In the genomic region with DNA sequence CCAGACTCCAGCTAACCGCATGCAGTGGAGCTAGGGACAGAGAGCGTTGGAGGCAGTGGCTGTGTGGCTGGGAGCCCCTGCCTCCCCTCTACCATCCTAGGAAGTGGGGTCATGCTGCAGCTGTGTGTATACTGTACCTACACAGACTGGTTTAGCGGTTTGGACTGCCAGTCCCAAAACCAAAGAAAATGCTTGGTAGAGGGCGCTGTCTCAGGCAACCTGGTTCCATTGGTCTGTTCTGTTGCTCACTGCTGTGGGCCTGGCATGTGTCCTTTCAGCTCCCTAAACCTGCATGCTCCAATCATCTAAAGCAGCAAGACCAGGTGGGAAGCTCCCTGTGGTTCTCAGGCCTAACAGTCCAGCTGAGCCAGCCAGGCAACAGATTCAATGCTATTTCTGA, we compare ENCODE assay signal across 25 cellular contexts. TPM values are rescaled to one million over a fixed set of nuclear protein-coding genes. Genes with fewer than 3 reads are reported as not detected.
A peak's percentile ranks its signal among the peaks of the same experiment; 100 is the strongest.
DNase-seq lines count a peak whose midpoint lies in the region; ATAC-seq, FAIRE-seq and TF ChIP-seq lines count a peak whose summit lies in the region.
"Had no signal": no experiment of that assay in that cellular context is flagged by ENCODE, and none has a peak within 500 bp of the region (broad histone marks: within the 10 kb centered on the region; RNA-seq: fewer than 3 reads in every experiment).

No MANE protein-coding gene starts in this region.

- H3K27ac ChIP-seq in K562 (ENCODE audit: extremely low read depth, low read depth, low read length) (no peak overlapping the region), left lung (no peak overlapping the region)
- H3K27ac ChIP-seq: breast epithelium, GM23248, lower lobe of right lung, thoracic aorta had no signal

- no peaks in the 10 kb centered on the region for H3K36me3 ChIP-seq in Loucy (ENCODE audit: insufficient read depth, low read length)
- H3K36me3 ChIP-seq in K562 (ENCODE audit: control insufficient read depth, insufficient read depth, low read length) = no peaks in the 10 kb centered on the region
- no peaks in the 10 kb centered on the region for H3K36me3 ChIP-seq in left lung
- H3K36me3 ChIP-seq: breast epithelium, lower lobe of right lung, thoracic aorta had no signal

- BruUV-seq in K562 (replicated peaks; lab: Mats Ljungman, UMichigan) = no TSS peak

- H4K20me1 ChIP-seq in Loucy (ENCODE audit: insufficient read depth, low read length, poor library complexity, severe bottlenecking) (no peaks in the 10 kb centered on the region), K562 (replicated peaks; ENCODE audit: control insufficient read depth, insufficient read depth, low read length) (no peaks in the 10 kb centered on the region)

- H3K79me2 ChIP-seq in Loucy (ENCODE audit: insufficient read depth, low read length) = no peaks in the 10 kb centered on the region
- no peaks in the 10 kb centered on the region for H3K79me2 ChIP-seq in K562 (ENCODE audit: control insufficient read depth, insufficient read depth, low read length)

- H3K4me3 ChIP-seq in GM12864 (ENCODE audit: low read depth, low read length) = no peak overlapping the region
- no peak overlapping the region for H3K4me3 ChIP-seq in Loucy (ENCODE audit: low read length, poor library complexity, severe bottlenecking)
- no peak overlapping the region for H3K4me3 ChIP-seq in K562
- H3K4me3 ChIP-seq in left lung = no peak overlapping the region
- H3K4me3 ChIP-seq: breast epithelium, GM23248, lower lobe of right lung, thoracic aorta had no signal

- peak; percentile 19 for TF ChIP-seq CTCF in GM12864 (IDR thresholded peaks at IDR 0.05; ENCODE audit: low read depth, low read length, missing control alignments)
- TF ChIP-seq CTCF in Loucy (conservative IDR thresholded peaks at IDR 0.05; ENCODE audit: low read length) = peak; percentile 48
- TF ChIP-seq CTCF in K562 (IDR thresholded peaks at IDR 0.05 in 2 of 3, conservative IDR thresholded peaks at IDR 0.05 in 1 of 3; ENCODE audit: insufficient read depth in 2 of 3, low read depth in 1 of 3, low read length in 3 of 3) = peak in 2 of 3 experiments; percentile 12 to 31; a peak in 1 of 6 replicates
- TF ChIP-seq CTCF in left lung (IDR thresholded peaks at IDR 0.05) = no peak
- TF ChIP-seq CTCF in mesothelial cell of epicardium (IDR thresholded peaks at IDR 0.05; ENCODE audit: unreplicated experiment) = no peak

- H3K27me3 ChIP-seq in Loucy (ENCODE audit: insufficient read depth, low read length, poor library complexity, severe bottlenecking) (no peaks in the 10 kb centered on the region), K562 (ENCODE audit: control insufficient read depth in 2 of 2, insufficient read depth in 2 of 2, low read length in 2 of 2) (peaks cover 4 to 27% of the 10 kb centered on the region in 2 experiments; a peak in 3 of 5 replicates), left lung (peaks cover 9 to 27% of the 10 kb centered on the region in 2 donors)

- peaks cover under 1% of the 10 kb centered on the region for H3K4me1 Mint-ChIP-seq in mesothelial cell of epicardium
- H3K4me1 Mint-ChIP-seq: activated CD4-positive, alpha-beta memory T cell treated with anti-CD3 and anti-CD28 coated beads, Interleukin-2, amount 10 ng/mL, durations not matched to agents 7 days and 5 days; CD4-positive, CD25-positive, alpha-beta regulatory T cell; stimulated activated naive B cell treated with anti-CD40 and anti-IgM and Interleukin-4, amounts not matched to agents 10 μg/mL and 1 μg/mL and 100 μg/mL, for 72 hours had no signal

- H3K4me1 ChIP-seq in Loucy (ENCODE audit: insufficient read depth, low read length, poor library complexity, severe bottlenecking) (no peaks in the 10 kb centered on the region), K562 (replicated peaks in 1 of 2; ENCODE audit: control insufficient read depth in 2 of 2, insufficient read depth in 2 of 2, low read length in 2 of 2) (no peaks in the 10 kb centered on the region; a peak in 1 of 5 replicates), left lung (peaks cover 4 to 13% of the 10 kb centered on the region in 2 donors)
- H3K4me1 ChIP-seq: breast epithelium had no signal

- ATAC-seq in K562 = no peak; the same call in 2 of the 3 replicates
- peak; percentile 3 for ATAC-seq in left lobe of liver
- ATAC-seq in left lung = no peak
- ATAC-seq: activated CD4-positive, CD25-positive, alpha-beta regulatory T cell treated with anti-CD3 and anti-CD28 coated beads, Interleukin-2, amount 50 U/mL, for 24 hours; lower lobe of right lung; stimulated activated naive B cell treated with anti-CD40 and anti-IgM and Interleukin-4, amounts not matched to agents 10 μg/mL and 1 μg/mL and 100 μg/mL, for 72 hours had no signal

- POLR2A ChIA-PET in K562 (lab: Yijun Ruan, JAX) = interaction anchor here (1.2 kb wide), 1 partner anchor 11 kb away, joined by 3 read pairs; no protein-coding TSS in a partner anchor

- 21% methylated on average over 4 of the region's 4 CpGs for WGBS in K562 (ENCODE audit: insufficient coverage, low coverage, missing lambda C conversion rate)

- no peak for TF ChIP-seq POLR2A in K562 (conservative IDR thresholded peaks at IDR 0.05)

- H2AFZ ChIP-seq in Loucy (ENCODE audit: low read length) (no peak overlapping the region), K562 (ENCODE audit: low read depth, low read length) (no peak overlapping the region)
- H2AFZ ChIP-seq: GM23248 had no signal

- H3K27me3 Mint-ChIP-seq in mesothelial cell of epicardium (ENCODE audit: low read depth) = peaks cover 71% of the 10 kb centered on the region

- no peak overlapping the region for H3K4me2 ChIP-seq in Loucy (ENCODE audit: low read depth, low read length, poor library complexity, severe bottlenecking)
- H3K4me2 ChIP-seq in K562 (ENCODE audit: insufficient read depth, low read length) = no peak overlapping the region

- no peaks in the 10 kb centered on the region for H3K9me1 ChIP-seq in K562 (ENCODE audit: control insufficient read depth, insufficient read depth, low read length)

- H3K9me3 ChIP-seq in Loucy (ENCODE audit: insufficient read depth, low read depth, low read length) (no peaks in the 10 kb centered on the region), K562 (replicated peaks; ENCODE audit: control insufficient read depth, insufficient read depth, low read depth, low read length) (no peaks in the 10 kb centered on the region), left lung (no peaks in the 10 kb centered on the region)
- H3K9me3 ChIP-seq: breast epithelium, lower lobe of right lung, thoracic aorta had no signal

- H3K27ac Mint-ChIP-seq in mesothelial cell of epicardium = no peak overlapping the region
- H3K27ac Mint-ChIP-seq: activated CD4-positive, alpha-beta memory T cell treated with anti-CD3 and anti-CD28 coated beads, Interleukin-2, amount 10 ng/mL, durations not matched to agents 7 days and 5 days; CD4-positive, CD25-positive, alpha-beta regulatory T cell; stimulated activated naive B cell treated with anti-CD40 and anti-IgM and Interleukin-4, amounts not matched to agents 10 μg/mL and 1 μg/mL and 100 μg/mL, for 72 hours had no signal

- in situ Hi-C loops in K562 (cut with MboI) = no loop called here

- H3K9me2 ChIP-seq in Loucy (replicated peaks; ENCODE audit: low read depth, low read length) = no peaks in the 10 kb centered on the region

- no peak for DNase-seq in GM12864 (ENCODE audit: low read depth)
- no peak for DNase-seq in K562 (ENCODE audit: extremely low read depth in 1 of 4, low spot score in 3 of 4)
- DNase-seq in left lobe of liver (ENCODE audit: low spot score) = peak; percentile 60
- no peak for DNase-seq in SW480 (ENCODE audit: low spot score)
- no peak for DNase-seq in EL
- DNase-seq in left lung = no peak
- no peak for DNase-seq in mesothelial cell of epicardium (ENCODE audit: low spot score in 2 of 2, unreplicated experiment in 2 of 2)
- DNase-seq: activated CD4-positive, alpha-beta memory T cell treated with anti-CD3 and anti-CD28 coated beads, Interleukin-2, amount 10 ng/mL, durations not matched to agents 7 days and 5 days; activated gamma-delta T cell; activated T-cell treated with anti-CD3 and anti-CD28 coated beads for 4 hours; CD4-positive, CD25-positive, alpha-beta regulatory T cell; IMR-90; lower lobe of right lung; NCI-H1417; NCI-H524; small intestine; stimulated activated naive B cell treated with anti-CD40 and anti-IgM and Interleukin-4, amounts not matched to agents 10 μg/mL and 1 μg/mL and 100 μg/mL, for 72 hours had no signal

- no peaks in the 10 kb centered on the region for H3F3A ChIP-seq in Loucy (ENCODE audit: low read depth)

- TF ChIP-seq EP300 in K562 (IDR thresholded peaks at IDR 0.05; ENCODE audit: low read length) = no peak

- CTCF ChIA-PET in K562 (lab: Yijun Ruan, JAX; ENCODE audit: low intra/inter-chr PET ratio) = no interaction called here

- no peak for FAIRE-seq in K562 (lab: Jason Lieb, UNC)
- FAIRE-seq: small intestine had no signal

- no peak for TF ChIP-seq RAD21 in K562 (CRISPR knock-in tag; conservative IDR thresholded peaks at IDR 0.05 in 1 of 2, IDR thresholded peaks at IDR 0.05 in 1 of 2)

- intact Hi-C loops in K562 (cut with micrococcal nuclease) = no loop called here
- intact Hi-C loops in left lung (cut with DNase I) = no loop called here

- H3K9ac ChIP-seq in Loucy (ENCODE audit: low read depth, low read length, poor library complexity, severe bottlenecking) = no peak overlapping the region
- H3K9ac ChIP-seq in K562 (ENCODE audit: insufficient read depth in 1 of 2, low read depth in 2 of 2, low read length in 2 of 2) = no peak overlapping the region
- H3K9ac ChIP-seq: GM23248 had no signal

- H3K4me3 Mint-ChIP-seq in mesothelial cell of epicardium = no peak overlapping the region
- H3K4me3 Mint-ChIP-seq: activated CD4-positive, alpha-beta memory T cell treated with anti-CD3 and anti-CD28 coated beads, Interleukin-2, amount 10 ng/mL, durations not matched to agents 7 days and 5 days; CD4-positive, CD25-positive, alpha-beta regulatory T cell; stimulated activated naive B cell treated with anti-CD40 and anti-IgM and Interleukin-4, amounts not matched to agents 10 μg/mL and 1 μg/mL and 100 μg/mL, for 72 hours had no signal

- no peaks in the 10 kb centered on the region for H3K36me3 Mint-ChIP-seq in mesothelial cell of epicardium
- H3K36me3 Mint-ChIP-seq: CD4-positive, CD25-positive, alpha-beta regulatory T cell; stimulated activated naive B cell treated with anti-CD40 and anti-IgM and Interleukin-4, amounts not matched to agents 10 μg/mL and 1 μg/mL and 100 μg/mL, for 72 hours had no signal

- H3K9me3 Mint-ChIP-seq in mesothelial cell of epicardium = no peaks in the 10 kb centered on the region
- H3K9me3 Mint-ChIP-seq: activated CD4-positive, alpha-beta memory T cell treated with anti-CD3 and anti-CD28 coated beads, Interleukin-2, amount 10 ng/mL, durations not matched to agents 7 days and 5 days; CD4-positive, CD25-positive, alpha-beta regulatory T cell; stimulated activated naive B cell treated with anti-CD40 and anti-IgM and Interleukin-4, amounts not matched to agents 10 μg/mL and 1 μg/mL and 100 μg/mL, for 72 hours had no signal

RNA-seq across cellular contexts. Expression of a gene that starts 4.5 kb away (rescaled TPM):
- total RNA-seq in K562 (2011; cell fraction: chromatin; rRNA removed; ENCODE audit: low replicate concordance) = not detected in 2 replicates
- total RNA-seq in K562 (2011; cell fraction: nucleolus; rRNA removed) = not detected in 2 replicates
- not detected in 2 replicates for total RNA-seq in K562 (2011; cell fraction: nucleoplasm; rRNA removed)
- not detected in 2 replicates for total RNA-seq in K562 (2014; rRNA removed)
- total RNA-seq in K562 (2014; rRNA removed; fragmentation: Illumina TruSeq; extraction: Trizol) = not detected in 2 replicates
- total RNA-seq in K562 (2015; rRNA removed; fragmentation: Illumina TruSeq; extraction: Trizol) = not detected in 2 replicates
- total RNA-seq in K562 (2021) = 0.91 and 2.0 TPM in 2 replicates
- not detected in 2 replicates for polyA plus RNA-seq in K562 (2011; rRNA removed)
- polyA plus RNA-seq in K562 (2011; cell fraction: cytosol; rRNA removed) = not detected in 2 replicates
- polyA plus RNA-seq in K562 (2011; cell fraction: nucleus; rRNA removed) = not detected in 2 replicates
- polyA plus RNA-seq in K562 (2012) = not detected in 2 replicates
- polyA plus RNA-seq in K562 (2014; fragmentation: Illumina TruSeq; extraction: Trizol) = not detected in 2 replicates
- polyA plus RNA-seq in K562 (2014; fragmentation: Nextera tagmentation; extraction: Ambion mirVana) = not detected
- polyA plus RNA-seq in K562 (2014; rRNA removed) = not detected in 2 replicates
- not detected in 2 replicates for polyA minus RNA-seq in K562 (2011; rRNA and poly(A)+ RNA removed)
- polyA minus RNA-seq in K562 (2011; cell fraction: cytosol; rRNA and poly(A)+ RNA removed) = not detected in 2 replicates
- polyA minus RNA-seq in K562 (2011; cell fraction: nucleus; rRNA and poly(A)+ RNA removed) = not detected in 2 replicates
- 6,485 TPM for total RNA-seq in left lobe of liver
- 10 to 100 TPM; 13.8 to 18.4 TPM for total RNA-seq in left lung
- total RNA-seq in mesothelial cell of epicardium = 0.54 to 0.91 TPM (median 0.66 TPM) in 3 replicates
- total RNA-seq: activated CD4-positive, alpha-beta memory T cell treated with anti-CD3 and anti-CD28 coated beads, Interleukin-2, amount 10 ng/mL, durations not matched to agents 7 days and 5 days; CD4-positive, CD25-positive, alpha-beta regulatory T cell; GM23248; IMR-90; pulmonary artery endothelial cell had no signal
- polyA plus RNA-seq: CD4-positive, CD25-positive, alpha-beta regulatory T cell; IMR-90 had no signal

RNA-seq across cellular contexts. Expression of a gene that starts 15.8 kb away (rescaled TPM):
- not detected in 2 replicates for total RNA-seq in K562 (2011; cell fraction: chromatin; rRNA removed; ENCODE audit: low replicate concordance)
- total RNA-seq in K562 (2011; cell fraction: nucleolus; rRNA removed) = not detected in 2 replicates
- not detected in 2 replicates for total RNA-seq in K562 (2011; cell fraction: nucleoplasm; rRNA removed)
- total RNA-seq in K562 (2014; rRNA removed) (not detected in 2 replicates), K562 (2014; rRNA removed; fragmentation: Illumina TruSeq; extraction: Trizol) (not detected in 2 replicates), K562 (2015; rRNA removed; fragmentation: Illumina TruSeq; extraction: Trizol) (not detected in 2 replicates), K562 (2021) (not detected in 2 replicates), left lobe of liver (not detected), left lung (not detected), mesothelial cell of epicardium (not detected in 3 replicates)
- polyA plus RNA-seq in K562 (2011; rRNA removed) (not detected in 2 replicates), K562 (2014; fragmentation: Illumina TruSeq; extraction: Trizol) (not detected in 2 replicates), K562 (2014; fragmentation: Nextera tagmentation; extraction: Ambion mirVana) (not detected), K562 (2014; rRNA removed) (not detected in 2 replicates)
- not detected in 2 replicates for polyA plus RNA-seq in K562 (2011; cell fraction: cytosol; rRNA removed)
- not detected in 2 replicates for polyA plus RNA-seq in K562 (2011; cell fraction: nucleus; rRNA removed)
- 0.19 TPM in 1 of 2 replicates, not detected in the other for polyA plus RNA-seq in K562 (2012)
- polyA minus RNA-seq in K562 (2011; rRNA and poly(A)+ RNA removed) = not detected in 2 replicates
- not detected in 2 replicates for polyA minus RNA-seq in K562 (2011; cell fraction: cytosol; rRNA and poly(A)+ RNA removed)
- not detected in 2 replicates for polyA minus RNA-seq in K562 (2011; cell fraction: nucleus; rRNA and poly(A)+ RNA removed)
- total RNA-seq: activated CD4-positive, alpha-beta memory T cell treated with anti-CD3 and anti-CD28 coated beads, Interleukin-2, amount 10 ng/mL, durations not matched to agents 7 days and 5 days; breast epithelium; CD4-positive, CD25-positive, alpha-beta regulatory T cell; GM23248; IMR-90; lower lobe of right lung; M059J; pulmonary artery endothelial cell; thoracic aorta had no signal
- polyA plus RNA-seq: adipose tissue; CD4-positive, CD25-positive, alpha-beta regulatory T cell; GM23248; IMR-90; small intestine had no signal

RNA-seq across cellular contexts. Expression of a gene that starts 30.1 kb away (rescaled TPM):
- not detected in 2 replicates for total RNA-seq in K562 (2011; cell fraction: chromatin; rRNA removed; ENCODE audit: low replicate concordance)
- total RNA-seq in K562 (2011; cell fraction: nucleolus; rRNA removed) = not detected in 2 replicates
- not detected in 2 replicates for total RNA-seq in K562 (2011; cell fraction: nucleoplasm; rRNA removed)
- total RNA-seq in K562 (2014; rRNA removed) = not detected in 2 replicates
- total RNA-seq in K562 (2014; rRNA removed; fragmentation: Illumina TruSeq; extraction: Trizol) = not detected in 2 replicates
- not detected in 2 replicates for total RNA-seq in K562 (2015; rRNA removed; fragmentation: Illumina TruSeq; extraction: Trizol)
- total RNA-seq in K562 (2021) = not detected in 2 replicates
- polyA plus RNA-seq in K562 (2011; rRNA removed) = not detected in 2 replicates
- polyA plus RNA-seq in K562 (2011; cell fraction: cytosol; rRNA removed) = not detected in 2 replicates
- not detected in 2 replicates for polyA plus RNA-seq in K562 (2011; cell fraction: nucleus; rRNA removed)
- not detected in 2 replicates for polyA plus RNA-seq in K562 (2012)
- not detected in 2 replicates for polyA plus RNA-seq in K562 (2014; fragmentation: Illumina TruSeq; extraction: Trizol)
- polyA plus RNA-seq in K562 (2014; fragmentation: Nextera tagmentation; extraction: Ambion mirVana) = not detected
- not detected in 2 replicates for polyA plus RNA-seq in K562 (2014; rRNA removed)
- polyA minus RNA-seq in K562 (2011; rRNA and poly(A)+ RNA removed) = not detected in 2 replicates
- not detected in 2 replicates for polyA minus RNA-seq in K562 (2011; cell fraction: cytosol; rRNA and poly(A)+ RNA removed)
- polyA minus RNA-seq in K562 (2011; cell fraction: nucleus; rRNA and poly(A)+ RNA removed) = not detected in 2 replicates
- total RNA-seq in left lobe of liver = 0.25 TPM
- 1 to 10 TPM; 2.1 to 4.0 TPM for total RNA-seq in left lung
- total RNA-seq in mesothelial cell of epicardium = not detected in 3 replicates
- total RNA-seq: activated CD4-positive, alpha-beta memory T cell treated with anti-CD3 and anti-CD28 coated beads, Interleukin-2, amount 10 ng/mL, durations not matched to agents 7 days and 5 days; CD4-positive, CD25-positive, alpha-beta regulatory T cell; GM23248; IMR-90; M059J; pulmonary artery endothelial cell had no signal
- polyA plus RNA-seq: CD4-positive, CD25-positive, alpha-beta regulatory T cell; GM23248; IMR-90 had no signal

Comparison
In these comparisons a context has a peak if more than half of its experiments do, and no peak if none do; other contexts are left out.
1. CTCF ChIP-seq: peak in GM12864 (single experiment), Loucy (single experiment) and K562 (2 of 3); none in left lung (0 of 2) and mesothelial cell of epicardium (single experiment).
2. RNA of a gene that starts 4.5 kb away (total RNA-seq): 6,485 TPM in left lobe of liver (single experiment); 13.8 to 18.4 TPM in left lung, 0.54 to 0.91 TPM in mesothelial cell of epicardium and 0.91 to 2.0 TPM in K562; every median in the first group is over 100 times any median in the second.